Comparison of ENCODE assay signal across 30 cellular contexts in the genomic region with DNA sequence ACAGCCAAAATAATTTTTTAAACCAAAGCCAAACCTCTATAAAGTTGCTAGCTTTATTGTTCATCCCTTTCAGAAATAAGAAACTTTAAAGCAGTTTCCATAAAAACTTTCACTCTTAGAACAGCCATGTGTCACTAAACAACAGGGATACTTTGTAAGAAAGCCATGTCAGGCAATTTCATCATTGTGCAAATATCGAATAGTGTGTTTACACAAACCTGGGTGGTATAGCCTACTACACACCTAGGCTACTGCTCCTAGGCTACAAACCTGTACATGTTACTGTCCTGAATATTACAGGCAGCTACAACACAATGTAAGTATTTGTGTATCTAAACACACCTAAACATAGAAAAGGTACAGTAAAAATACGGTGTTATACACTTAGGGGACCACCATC.
"Had no signal": no experiment of that assay in that cellular context is flagged by ENCODE, and none has a peak within 500 bp of the region (broad histone marks: within the 10 kb centered on the region; RNA-seq: fewer than 3 reads in every experiment).

No MANE protein-coding gene starts in this region.

- H3K36me3 ChIP-seq: breast epithelium, left ventricle myocardium inferior, neutrophil, thoracic aorta, uterus had no signal

- H3K27me3 ChIP-seq: breast epithelium, esophagus muscularis mucosa, foreskin keratinocyte, heart left ventricle, neutrophil, uterus had no signal

- H3K27ac ChIP-seq: breast epithelium, esophagus muscularis mucosa, heart left ventricle, left ventricle myocardium inferior, neutrophil, skin epidermis, thoracic aorta, uterus, VCaP had no signal

- H3K9me3 ChIP-seq: breast epithelium, esophagus muscularis mucosa, heart left ventricle, left ventricle myocardium inferior, neutrophil, thoracic aorta, uterus had no signal

- H3K4me3 Mint-ChIP-seq: central memory CD8-positive, alpha-beta T cell; dendritic cell treated with granulocyte-macrophage colony-stimulating factor and Interleukin-4, amounts not matched to agents 40 ng/mL and 50 ng/mL, for 4 days; endodermal cell; nephron progenitor cell; T-helper 1 cell treated with Interleukin-12 subunit alpha and Interleukin-12 subunit beta and Interleukin-4 antibody, amounts not matched to agents 30 μg/mL and 1 μg/mL, for 36 hours had no signal

- H3K4me1 Mint-ChIP-seq: central memory CD8-positive, alpha-beta T cell had no signal

- H3K4me3 ChIP-seq: breast epithelium, esophagus muscularis mucosa, heart left ventricle, left ventricle myocardium inferior, skin epidermis, thoracic aorta, uterus had no signal

- DNase-seq: activated CD4-positive, alpha-beta T cell treated with anti-CD3 and anti-CD28 coated beads for 48 hours; activated CD4-positive, alpha-beta T cell treated with anti-CD3 and anti-CD28 coated beads, Interleukin-2, amount 50 U/mL, for 48 hours; activated CD8-positive, alpha-beta memory T cell treated with anti-CD3 and anti-CD28 coated beads for 24 hours; activated gamma-delta T cell; activated naive CD4-positive, alpha-beta T cell treated with anti-CD3 and anti-CD28 coated beads, Interleukin-2, amount 50 U/mL, for 16 hours; amygdala; endodermal cell; heart left ventricle; left ventricle myocardium inferior; naive B cell; nephron progenitor cell; retina; stimulated activated CD4-positive, alpha-beta T cell treated with anti-CD3 and anti-CD28 coated beads, Interleukin-12 subunit alpha, Interleukin-12 subunit beta, amount 100 ng/mL, for 4 hours; stimulated activated CD4-positive, alpha-beta T cell treated with anti-CD3 and anti-CD28 coated beads, Interleukin-4, amount 100 ng/mL, for 1 hour; stimulated activated naive CD8-positive, alpha-beta T cell treated with anti-CD3 and anti-CD28 coated beads, Interleukin-15, Interleukin-2, amounts not matched to agents 100 U/mL and 50 U/mL, for 24 hours; T-helper 9 cell; uterus had no signal

- H3K9me3 Mint-ChIP-seq: central memory CD8-positive, alpha-beta T cell; dendritic cell treated with granulocyte-macrophage colony-stimulating factor and Interleukin-4, amounts not matched to agents 40 ng/mL and 50 ng/mL, for 4 days; endodermal cell; naive B cell; nephron progenitor cell; T-helper 1 cell treated with Interleukin-12 subunit alpha and Interleukin-12 subunit beta and Interleukin-4 antibody, amounts not matched to agents 30 μg/mL and 1 μg/mL, for 36 hours had no signal

- H3K27me3 Mint-ChIP-seq: central memory CD8-positive, alpha-beta T cell; dendritic cell treated with granulocyte-macrophage colony-stimulating factor and Interleukin-4, amounts not matched to agents 40 ng/mL and 50 ng/mL, for 4 days; naive B cell; progenitor cell of endocrine pancreas had no signal

- H3K27ac Mint-ChIP-seq: dendritic cell treated with granulocyte-macrophage colony-stimulating factor and Interleukin-4, amounts not matched to agents 40 ng/mL and 50 ng/mL, for 4 days; endodermal cell; naive B cell; nephron progenitor cell; T-helper 1 cell treated with Interleukin-12 subunit alpha and Interleukin-12 subunit beta and Interleukin-4 antibody, amounts not matched to agents 30 μg/mL and 1 μg/mL, for 36 hours had no signal

- H3K4me1 ChIP-seq: breast epithelium, heart left ventricle, left ventricle myocardium inferior, uterus had no signal

- ATAC-seq: activated CD4-positive, CD25-positive, alpha-beta regulatory T cell treated with anti-CD3 and anti-CD28 coated beads, Interleukin-2, amount 50 U/mL, for 24 hours; heart left ventricle; sciatic nerve; stimulated activated naive CD8-positive, alpha-beta T cell treated with anti-CD3 and anti-CD28 coated beads, Interleukin-15, Interleukin-2, amounts not matched to agents 100 U/mL and 50 U/mL, for 24 hours had no signal
